ENCODE assay signal across 17 cellular contexts in the genomic region with DNA sequence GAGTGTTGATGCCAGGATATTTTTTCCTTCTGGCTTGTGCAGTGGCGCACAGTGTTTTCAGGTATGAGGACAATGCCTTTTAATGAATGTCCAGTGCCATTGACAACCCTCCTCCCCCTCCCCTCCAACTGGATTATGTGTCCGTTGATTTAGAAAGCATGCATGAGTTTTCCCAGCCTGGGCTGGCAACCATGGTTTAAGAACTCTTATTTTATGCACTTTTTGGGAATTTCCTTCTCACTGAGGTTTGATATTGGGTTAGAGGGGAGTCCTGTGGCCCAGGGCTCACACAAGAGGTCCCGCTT.
"Had no signal": no experiment of that assay in that cellular context is flagged by ENCODE, and none has a peak within 500 bp of the region (broad histone marks: within the 10 kb centered on the region; RNA-seq: fewer than 3 reads in every experiment).

No MANE protein-coding gene starts in this region.

- H3K27ac Mint-ChIP-seq: activated CD4-positive, alpha-beta memory T cell treated with anti-CD3 and anti-CD28 coated beads, Interleukin-2, amount 10 ng/mL, durations not matched to agents 7 days and 5 days; activated CD8-positive, alpha-beta memory T cell treated with anti-CD3 and anti-CD28 coated beads, Interleukin-2, amount 10 ng/mL, durations not matched to agents 7 days and 5 days; activated naive CD8-positive, alpha-beta T cell; T-cell had no signal

- H3K36me3 Mint-ChIP-seq: T-cell had no signal

- H3K4me1 Mint-ChIP-seq: activated CD4-positive, alpha-beta memory T cell treated with anti-CD3 and anti-CD28 coated beads, Interleukin-2, amount 10 ng/mL, durations not matched to agents 7 days and 5 days had no signal

- H3K27me3 Mint-ChIP-seq: activated CD4-positive, alpha-beta memory T cell treated with anti-CD3 and anti-CD28 coated beads, Interleukin-2, amount 10 ng/mL, durations not matched to agents 7 days and 5 days; activated CD8-positive, alpha-beta memory T cell treated with anti-CD3 and anti-CD28 coated beads, Interleukin-2, amount 10 ng/mL, durations not matched to agents 7 days and 5 days; activated naive CD8-positive, alpha-beta T cell; T-cell had no signal

- H3K27ac ChIP-seq: colonic mucosa, hepatocyte had no signal

- H3K27me3 ChIP-seq: colonic mucosa, hepatocyte, stomach had no signal

- H3K4me3 ChIP-seq: colonic mucosa, hepatocyte, smooth muscle cell, stomach had no signal

- H3K4me2 ChIP-seq: hepatocyte, smooth muscle cell had no signal

- H3K9me3 ChIP-seq: colonic mucosa, stomach had no signal

- H3K36me3 ChIP-seq: colonic mucosa, stomach had no signal

- H3K4me3 Mint-ChIP-seq: activated CD4-positive, alpha-beta memory T cell treated with anti-CD3 and anti-CD28 coated beads, Interleukin-2, amount 10 ng/mL, durations not matched to agents 7 days and 5 days; activated CD8-positive, alpha-beta memory T cell treated with anti-CD3 and anti-CD28 coated beads, Interleukin-2, amount 10 ng/mL, durations not matched to agents 7 days and 5 days; activated naive CD8-positive, alpha-beta T cell; mesothelial cell of epicardium; nephron progenitor cell; T-cell; WTC11 had no signal

- ATAC-seq: activated CD8-positive, alpha-beta memory T cell treated with anti-CD3 and anti-CD28 coated beads, Interleukin-2, amount 10 ng/mL, durations not matched to agents 7 days and 5 days; SK-N-SH treated with all-trans-retinoic acid at 6 μM for 48 hours; T-cell; WTC11 had no signal

- H2AFZ ChIP-seq: hepatocyte had no signal

- DNase-seq: activated CD4-positive, alpha-beta memory T cell treated with anti-CD3 and anti-CD28 coated beads, Interleukin-2, amount 10 ng/mL, durations not matched to agents 7 days and 5 days; activated CD4-positive, alpha-beta T cell treated with anti-CD3 and anti-CD28 coated beads for 4 hours; activated CD8-positive, alpha-beta memory T cell treated with anti-CD3 and anti-CD28 coated beads, Interleukin-2, amount 10 ng/mL, durations not matched to agents 7 days and 5 days; central memory CD4-positive, alpha-beta T cell; colonic mucosa; erythroblast; nephron progenitor cell; nucleus accumbens; stimulated activated CD4-positive, alpha-beta T cell treated with anti-CD3 and anti-CD28 coated beads, Interleukin-4, amount 100 ng/mL, for 1 hour; stomach; T-cell had no signal
